1 cellular context compared by ENCODE assay signal in genomic region chr15:74655424-74655823, GRCh38.
TF ChIP-seq lines count a peak whose summit lies in the region.

No MANE protein-coding gene starts in this region.

TF ChIP-seq in HEK293, 187 proteins besides CTCF, POLR2A, EP300 and RAD21 (continued from another document):
- TF ChIP-seq, protein P1, sequence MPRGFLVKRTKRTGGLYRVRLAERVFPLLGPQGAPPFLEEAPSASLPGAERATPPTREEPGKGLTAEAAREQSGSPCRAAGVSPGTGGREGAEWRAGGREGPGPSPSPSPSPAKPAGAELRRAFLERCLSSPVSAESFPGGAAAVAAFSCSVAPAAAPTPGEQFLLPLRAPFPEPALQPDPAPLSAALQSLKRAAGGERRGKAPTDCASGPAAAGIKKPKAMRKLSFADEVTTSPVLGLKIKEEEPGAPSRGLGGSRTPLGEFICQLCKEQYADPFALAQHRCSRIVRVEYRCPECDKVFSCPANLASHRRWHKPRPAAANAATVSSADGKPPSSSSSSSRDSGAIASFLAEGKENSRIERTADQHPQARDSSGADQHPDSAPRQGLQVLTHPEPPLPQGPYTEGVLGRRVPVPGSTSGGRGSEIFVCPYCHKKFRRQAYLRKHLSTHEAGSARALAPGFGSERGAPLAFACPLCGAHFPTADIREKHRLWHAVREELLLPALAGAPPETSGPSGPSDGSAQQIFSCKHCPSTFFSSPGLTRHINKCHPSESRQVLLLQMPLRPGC (tag by site-specific recombination; IDR thresholded peaks at IDR 0.05) = peak; percentile 26; the same call in 1 of the 2 replicates
- no peak for TF ChIP-seq ZNF529 (tag by site-specific recombination; IDR thresholded peaks at IDR 0.05; ENCODE audit: insufficient replicate concordance)
- TF ChIP-seq PRDM1 (tag by site-specific recombination; IDR thresholded peaks at IDR 0.05) = no peak
- peak; percentile 90 for TF ChIP-seq OSR2 (tag by site-specific recombination; IDR thresholded peaks at IDR 0.05)
- TF ChIP-seq ZSCAN16 (tag by site-specific recombination; IDR thresholded peaks at IDR 0.05) = no peak
- TF ChIP-seq, protein P2, sequence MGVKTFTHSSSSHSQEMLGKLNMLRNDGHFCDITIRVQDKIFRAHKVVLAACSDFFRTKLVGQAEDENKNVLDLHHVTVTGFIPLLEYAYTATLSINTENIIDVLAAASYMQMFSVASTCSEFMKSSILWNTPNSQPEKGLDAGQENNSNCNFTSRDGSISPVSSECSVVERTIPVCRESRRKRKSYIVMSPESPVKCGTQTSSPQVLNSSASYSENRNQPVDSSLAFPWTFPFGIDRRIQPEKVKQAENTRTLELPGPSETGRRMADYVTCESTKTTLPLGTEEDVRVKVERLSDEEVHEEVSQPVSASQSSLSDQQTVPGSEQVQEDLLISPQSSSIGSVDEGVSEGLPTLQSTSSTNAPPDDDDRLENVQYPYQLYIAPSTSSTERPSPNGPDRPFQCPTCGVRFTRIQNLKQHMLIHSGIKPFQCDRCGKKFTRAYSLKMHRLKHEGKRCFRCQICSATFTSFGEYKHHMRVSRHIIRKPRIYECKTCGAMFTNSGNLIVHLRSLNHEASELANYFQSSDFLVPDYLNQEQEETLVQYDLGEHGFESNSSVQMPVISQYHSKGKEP (tag by site-specific recombination; IDR thresholded peaks at IDR 0.05) = peak; percentile 63
- no peak for TF ChIP-seq WT1 (tag by site-specific recombination; IDR thresholded peaks at IDR 0.05)
- TF ChIP-seq SCRT2 (tag by site-specific recombination; IDR thresholded peaks at IDR 0.05) = peak; percentile 43; the same call in 1 of the 2 replicates
- TF ChIP-seq KLF10 (tag by site-specific recombination; IDR thresholded peaks at IDR 0.05) = no peak
- no peak for TF ChIP-seq ZNF518A (tag by site-specific recombination; conservative IDR thresholded peaks at IDR 0.05; ENCODE audit: low read depth)
- TF ChIP-seq, protein P3, sequence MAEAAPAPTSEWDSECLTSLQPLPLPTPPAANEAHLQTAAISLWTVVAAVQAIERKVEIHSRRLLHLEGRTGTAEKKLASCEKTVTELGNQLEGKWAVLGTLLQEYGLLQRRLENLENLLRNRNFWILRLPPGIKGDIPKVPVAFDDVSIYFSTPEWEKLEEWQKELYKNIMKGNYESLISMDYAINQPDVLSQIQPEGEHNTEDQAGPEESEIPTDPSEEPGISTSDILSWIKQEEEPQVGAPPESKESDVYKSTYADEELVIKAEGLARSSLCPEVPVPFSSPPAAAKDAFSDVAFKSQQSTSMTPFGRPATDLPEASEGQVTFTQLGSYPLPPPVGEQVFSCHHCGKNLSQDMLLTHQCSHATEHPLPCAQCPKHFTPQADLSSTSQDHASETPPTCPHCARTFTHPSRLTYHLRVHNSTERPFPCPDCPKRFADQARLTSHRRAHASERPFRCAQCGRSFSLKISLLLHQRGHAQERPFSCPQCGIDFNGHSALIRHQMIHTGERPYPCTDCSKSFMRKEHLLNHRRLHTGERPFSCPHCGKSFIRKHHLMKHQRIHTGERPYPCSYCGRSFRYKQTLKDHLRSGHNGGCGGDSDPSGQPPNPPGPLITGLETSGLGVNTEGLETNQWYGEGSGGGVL (tag by site-specific recombination; IDR thresholded peaks at IDR 0.05) = no peak
- 0 out of 2 replicates have a peak, but pooled peaks have one; percentile 21 for TF ChIP-seq ZNF629 (tag by site-specific recombination; IDR thresholded peaks at IDR 0.05)
- TF ChIP-seq ZBTB8A (tag by site-specific recombination; IDR thresholded peaks at IDR 0.05) = no peak
- TF ChIP-seq IKZF3 (tag by site-specific recombination; IDR thresholded peaks at IDR 0.05) = peak; percentile 20; the same call in 1 of the 2 replicates
- peak; percentile 85 for TF ChIP-seq ZNF600 (tag by site-specific recombination; IDR thresholded peaks at IDR 0.05)
- no peak for TF ChIP-seq SCRT1 (tag by site-specific recombination; IDR thresholded peaks at IDR 0.05; ENCODE audit: borderline replicate concordance)
- no peak; the same call in 1 of the 2 replicates for TF ChIP-seq ZEB2 (tag by site-specific recombination; IDR thresholded peaks at IDR 0.05)
- TF ChIP-seq ZNF341 (tag by site-specific recombination; IDR thresholded peaks at IDR 0.05; ENCODE audit: low read depth) = no peak
- peak; percentile 72; the same call in 1 of the 2 replicates for TF ChIP-seq ZSCAN30 (tag by site-specific recombination; IDR thresholded peaks at IDR 0.05)
- no peak for TF ChIP-seq HOXD13 (CRISPR knock-in tag; IDR thresholded peaks at IDR 0.05; ENCODE audit: borderline replicate concordance)
